Comparison of ENCODE assay signal across 24 cellular contexts in genomic region chr18:45557296-45557695, GRCh38. TPM values are rescaled to one million over a fixed set of nuclear protein-coding genes. Genes with fewer than 3 reads are reported as not detected.
"Had no signal": no experiment of that assay in that cellular context is flagged by ENCODE, and none has a peak within 500 bp of the region (broad histone marks: within the 10 kb centered on the region; RNA-seq: fewer than 3 reads in every experiment).

No MANE protein-coding gene starts in this region.

- DNase-seq: activated CD4-positive, alpha-beta T cell treated with anti-CD3 and anti-CD28 coated beads for 4 hours; activated CD8-positive, alpha-beta memory T cell treated with anti-CD3 and anti-CD28 coated beads, Interleukin-2, amount 50 U/mL, for 4 hours; activated CD8-positive, alpha-beta T cell treated with anti-CD3 and anti-CD28 coated beads for 36 hours; activated naive CD8-positive, alpha-beta T cell treated with anti-CD3 and anti-CD28 coated beads, Interleukin-2, amount 50 U/mL, for 24 hours; activated T-cell treated with anti-CD3 and anti-CD28 coated beads, Interleukin-2, amount 50 U/mL, for 72 hours; amniotic stem cell; body of pancreas; NCI-H1105 treated with DMSO at 0.1 percent for 48 hours; NCI-H1436 treated with DMSO at 0.1 percent for 48 hours; NCI-H187; NCI-H2081; NCI-H2171; NCI-H2227 treated with DMSO at 0.1 percent for 48 hours; NCI-H446 treated with DMSO at 0.1 percent for 48 hours; NCI-H524 treated with DMSO at 0.1 percent for 48 hours; NCI-H748 treated with DMSO at 0.1 percent for 48 hours; NK-92 treated with Interleukin-12 subunit alpha and Interleukin-12 subunit beta, amount 100 ng/mL, for 24 hours; OCI-M1; Peyer's patch; SHP77 treated with DMSO at 0.1 percent for 48 hours had no signal

- H3K27ac ChIP-seq: body of pancreas, cardiac muscle cell, Peyer's patch had no signal

- H3K9me3 ChIP-seq: ascending aorta, body of pancreas, Peyer's patch had no signal

- H3K4me3 ChIP-seq: ascending aorta, body of pancreas, cardiac muscle cell, Peyer's patch had no signal

- H3K36me3 ChIP-seq: ascending aorta, cardiac muscle cell, Peyer's patch had no signal

- H3K27me3 ChIP-seq: ascending aorta, body of pancreas, cardiac muscle cell, Peyer's patch had no signal

- ATAC-seq: activated CD4-positive, CD25-positive, alpha-beta regulatory T cell treated with anti-CD3 and anti-CD28 coated beads, Interleukin-2, amount 50 U/mL, for 24 hours; activated CD8-positive, alpha-beta T cell treated with anti-CD3 and anti-CD28 coated beads for 36 hours; activated naive CD4-positive, alpha-beta T cell treated with anti-CD3 and anti-CD28 coated beads, Interleukin-2, amount 50 U/mL, for 72 hours; activated naive CD8-positive, alpha-beta T cell treated with anti-CD3 and anti-CD28 coated beads, Interleukin-2, amount 50 U/mL, for 24 hours; activated T-cell treated with anti-CD3 and anti-CD28 coated beads, Interleukin-2, amount 50 U/mL, for 72 hours; body of pancreas had no signal

- H3K4me1 ChIP-seq: body of pancreas, Peyer's patch had no signal

RNA-seq across cellular contexts. Expression of gene SLC14A2, which starts 58.0 kb away (rescaled TPM):
- total RNA-seq: activated naive CD4-positive, alpha-beta T cell treated with anti-CD3 and anti-CD28 coated beads, Interleukin-2, amount 50 U/mL, for 72 hours; ascending aorta; body of pancreas; cardiac muscle cell had no signal
